ENCODE assay signal across 1 cellular context in genomic region chr14:23637655-23638413, GRCh38.
A peak's percentile ranks its signal among the peaks of the same experiment; 100 is the strongest.
TF ChIP-seq lines count a peak whose summit lies in the region.
"Not testable (repeated sequence)": the region's sequence is repeated elsewhere in the genome, so short reads cannot be mapped to it uniquely, and the experiment has no call there.

No MANE protein-coding gene starts in this region.

TF ChIP-seq in HepG2, 621 proteins besides CTCF, POLR2A, EP300 and RAD21 (continues in another document):
- TF ChIP-seq KDM2A (CRISPR knock-in tag; IDR thresholded peaks at IDR 0.05; ENCODE audit: borderline replicate concordance, low read depth) (peak; percentile 44), ZNF280D (CRISPR knock-in tag; IDR thresholded peaks at IDR 0.05) (peak; percentile 57; the same call in 1 of the 2 replicates), HNRNPUL1 (IDR thresholded peaks at IDR 0.05; ENCODE audit: low read depth, low read length) (0 out of 2 replicates have a peak, but pooled peaks have one; percentile 26), ZNF883 (CRISPR knock-in tag; IDR thresholded peaks at IDR 0.05; ENCODE audit: not compliant biosample characterization) (peak; percentile 70), ZNF792 (CRISPR knock-in tag; IDR thresholded peaks at IDR 0.05) (peak; percentile 60; the same call in 1 of the 2 replicates), ZNF225 (CRISPR knock-in tag; IDR thresholded peaks at IDR 0.05) (peak; percentile 94; the same call in 1 of the 2 replicates), RXRB (CRISPR knock-in tag; IDR thresholded peaks at IDR 0.05; ENCODE audit: borderline replicate concordance) (peak; percentile 41; the same call in 1 of the 2 replicates), SOX5 (CRISPR knock-in tag; IDR thresholded peaks at IDR 0.05; ENCODE audit: borderline replicate concordance) (peak; percentile 33; the same call in 1 of the 2 replicates), FOXC1 (CRISPR knock-in tag; IDR thresholded peaks at IDR 0.05; ENCODE audit: borderline replicate concordance) (peak; percentile 81; the same call in 1 of the 2 replicates), ZNF678 (CRISPR knock-in tag; IDR thresholded peaks at IDR 0.05) (peak; percentile 58; the same call in 1 of the 2 replicates), CEBPG (CRISPR knock-in tag; IDR thresholded peaks at IDR 0.05) (peak; percentile 39; the same call in 1 of the 2 replicates), UBTF (CRISPR knock-in tag; IDR thresholded peaks at IDR 0.05) (peak; percentile 36), JARID2 (CRISPR knock-in tag; IDR thresholded peaks at IDR 0.05; ENCODE audit: insufficient replicate concordance) (peak; percentile 89), MYNN (CRISPR knock-in tag; IDR thresholded peaks at IDR 0.05; ENCODE audit: low read depth) (peak; percentile 88), POGK (CRISPR knock-in tag; conservative IDR thresholded peaks at IDR 0.05) (peak; percentile 60), ZBTB25 (CRISPR knock-in tag; IDR thresholded peaks at IDR 0.05) (peak; percentile 79), SAP130 (CRISPR knock-in tag; IDR thresholded peaks at IDR 0.05; ENCODE audit: low read depth) (peak; percentile 90), ZBTB21 (CRISPR knock-in tag; IDR thresholded peaks at IDR 0.05) (0 out of 2 replicates have a peak, but pooled peaks have one; percentile 6), ZNF331 (CRISPR knock-in tag; IDR thresholded peaks at IDR 0.05) (peak; percentile 70), HOMEZ (CRISPR knock-in tag; IDR thresholded peaks at IDR 0.05; ENCODE audit: low read depth) (peak; percentile 95), ELF1 (CRISPR knock-in tag; IDR thresholded peaks at IDR 0.05) (peak; percentile 15; the same call in 1 of the 2 replicates), ZKSCAN8 (CRISPR knock-in tag; IDR thresholded peaks at IDR 0.05; ENCODE audit: borderline replicate concordance) (peak; percentile 19; the same call in 1 of the 2 replicates), AKAP8 (CRISPR knock-in tag; IDR thresholded peaks at IDR 0.05) (peak; percentile 73), HMG20B (CRISPR knock-in tag; conservative IDR thresholded peaks at IDR 0.05) (0 out of 2 replicates have a peak, but pooled peaks have one; percentile 12), ATAD3A (CRISPR knock-in tag; IDR thresholded peaks at IDR 0.05) (peak; percentile 80; the same call in 1 of the 2 replicates), PHF8 (CRISPR knock-in tag; IDR thresholded peaks at IDR 0.05) (peak; percentile 58; the same call in 1 of the 2 replicates), ZNF343 (CRISPR knock-in tag; IDR thresholded peaks at IDR 0.05) (peak; percentile 3; the same call in 1 of the 2 replicates), EEA1 (CRISPR knock-in tag; IDR thresholded peaks at IDR 0.05; ENCODE audit: borderline replicate concordance) (peak; percentile 25; the same call in 1 of the 2 replicates), ZBTB20 (CRISPR knock-in tag; IDR thresholded peaks at IDR 0.05; ENCODE audit: borderline replicate concordance, low read depth) (peak; percentile 43; the same call in 1 of the 2 replicates), SMYD3 (CRISPR knock-in tag; IDR thresholded peaks at IDR 0.05) (peak; percentile 63), ARID2 (CRISPR knock-in tag; IDR thresholded peaks at IDR 0.05; ENCODE audit: borderline replicate concordance) (0 out of 2 replicates have a peak, but pooled peaks have one; percentile 12), PHF5A (CRISPR knock-in tag; IDR thresholded peaks at IDR 0.05; ENCODE audit: low read depth, unreplicated experiment) (peak; percentile 12), STAT5B (CRISPR knock-in tag; IDR thresholded peaks at IDR 0.05) (peak; percentile 71), ZNF33B (CRISPR knock-in tag; IDR thresholded peaks at IDR 0.05) (peak; percentile 29; the same call in 1 of the 2 replicates), TAF1 (CRISPR knock-in tag; IDR thresholded peaks at IDR 0.05) (peak; percentile 42; the same call in 1 of the 2 replicates), FOSL2 (CRISPR knock-in tag; IDR thresholded peaks at IDR 0.05) (peak; percentile 36), ZNF580 (CRISPR knock-in tag; IDR thresholded peaks at IDR 0.05; ENCODE audit: borderline replicate concordance, low read depth) (peak; percentile 15; the same call in 1 of the 2 replicates), SPEN (CRISPR knock-in tag; IDR thresholded peaks at IDR 0.05; ENCODE audit: low read depth) (peak; percentile 73; the same call in 1 of the 2 replicates), HMGXB4 (CRISPR knock-in tag; IDR thresholded peaks at IDR 0.05; ENCODE audit: borderline replicate concordance in 1 of 2, low read depth in 1 of 2) (peak in 1 of 2 experiments; percentile 75; a peak in 2 of 4 replicates), ZNF552 (CRISPR knock-in tag; IDR thresholded peaks at IDR 0.05; ENCODE audit: borderline replicate concordance) (peak; percentile 76; the same call in 1 of the 2 replicates), ZNF24 (IDR thresholded peaks at IDR 0.05) (peak; percentile 60), FOXK2 (IDR thresholded peaks at IDR 0.05) (peak; percentile 85), ATF2 (CRISPR knock-in tag; IDR thresholded peaks at IDR 0.05) (peak; percentile 64; the same call in 1 of the 2 replicates), CHCHD3 (CRISPR knock-in tag; IDR thresholded peaks at IDR 0.05) (peak; percentile 82; the same call in 1 of the 2 replicates), FOXA3 (CRISPR knock-in tag; IDR thresholded peaks at IDR 0.05) (peak; percentile 92), NFE2L1 (CRISPR knock-in tag; IDR thresholded peaks at IDR 0.05; ENCODE audit: borderline replicate concordance) (peak; percentile 85), THAP11 (CRISPR knock-in tag; IDR thresholded peaks at IDR 0.05) (peak; percentile 60; the same call in 1 of the 2 replicates), TOPORS (CRISPR knock-in tag; IDR thresholded peaks at IDR 0.05) (peak; percentile 85; the same call in 1 of the 2 replicates), SOX13 (CRISPR knock-in tag; conservative IDR thresholded peaks at IDR 0.05 in 1 of 2, IDR thresholded peaks at IDR 0.05 in 1 of 2) (peak in 1 of 2 experiments; percentile 99; a peak in 3 of 4 replicates), ZNF30 (CRISPR knock-in tag; IDR thresholded peaks at IDR 0.05) (peak; percentile 52; the same call in 1 of the 2 replicates), ZNF83 (CRISPR knock-in tag; IDR thresholded peaks at IDR 0.05; ENCODE audit: borderline replicate concordance) (peak; percentile 82; the same call in 1 of the 2 replicates), KLF11 (CRISPR knock-in tag; IDR thresholded peaks at IDR 0.05) (peak; percentile 22; the same call in 1 of the 2 replicates), ATF7-NPFF (CRISPR knock-in tag; IDR thresholded peaks at IDR 0.05; ENCODE audit: low read depth) (peak; percentile 82), MIXL1 (CRISPR knock-in tag; IDR thresholded peaks at IDR 0.05) (peak; percentile 83), ZNF567 (CRISPR knock-in tag; IDR thresholded peaks at IDR 0.05; ENCODE audit: borderline replicate concordance) (0 out of 2 replicates have a peak, but pooled peaks have one; percentile 10), NFYB (CRISPR knock-in tag; IDR thresholded peaks at IDR 0.05) (peak; percentile 96)
- TF ChIP-seq SOX13 (IDR thresholded peaks at IDR 0.05), result not testable (repeated sequence)
